1 cellular context compared by ENCODE assay signal in genomic region chr1:37807555-37808368, GRCh38.
TF ChIP-seq lines count a peak whose summit lies in the region.

Gene C1orf122, plus strand, starts transcription at chr1:37807790. Its CDS starts 615 bp downstream, at chr1:37808405.
Gene YRDC, minus strand, starts transcription at chr1:37808208. Its CDS starts 28 bp downstream, at chr1:37808180.

TF ChIP-seq in GM23338, 12 proteins besides CTCF, POLR2A, EP300 and RAD21 (continued from another document):
- TF ChIP-seq ZNF462 (CRISPR knock-in tag; IDR thresholded peaks at IDR 0.05) (no peak), EZH2phosphoT487 (IDR thresholded peaks at IDR 0.05; ENCODE audit: unreplicated experiment) (no peak), ZNF331 (CRISPR knock-in tag; IDR thresholded peaks at IDR 0.05; ENCODE audit: low read depth) (no peak), CREB1 (CRISPR knock-in tag; IDR thresholded peaks at IDR 0.05; ENCODE audit: low read depth) (peak; percentile 90)
